ENCODE assay signal across 8 cellular contexts in the genomic region with DNA sequence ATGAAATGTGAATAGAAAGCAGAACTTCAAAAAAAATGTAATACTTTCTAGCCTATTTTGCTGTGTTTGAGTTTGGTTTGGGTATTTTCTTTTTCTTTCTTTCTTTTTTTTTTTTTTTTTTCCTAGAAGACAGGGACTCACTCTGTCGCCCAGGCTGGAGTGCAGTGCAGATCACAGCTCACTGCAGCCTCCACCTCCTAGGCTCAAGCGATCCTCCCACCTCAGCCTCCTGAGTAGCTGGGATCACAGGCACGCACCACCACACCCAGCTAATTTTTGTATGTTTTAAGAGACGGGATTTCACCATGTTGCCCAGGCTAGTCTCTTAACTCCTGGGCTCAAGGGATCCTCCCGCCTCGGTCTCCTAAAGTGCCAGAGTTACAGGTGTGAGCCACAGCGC. TPM values are rescaled to one million over a fixed set of nuclear protein-coding genes. Genes with fewer than 3 reads are reported as not detected.
DNase-seq lines count a peak whose midpoint lies in the region; ATAC-seq and TF ChIP-seq lines count a peak whose summit lies in the region.
"Not testable (repeated sequence)": the region's sequence is repeated elsewhere in the genome, so short reads cannot be mapped to it uniquely, and the experiment has no call there.

No MANE protein-coding gene starts in this region.

- CTCF ChIA-PET in Calu3 (lab: Charles Lee), result interaction anchor here (1.3 kb wide), 1 partner anchor 39 kb away, joined by 5 read pairs; no protein-coding TSS in a partner anchor
- CTCF ChIA-PET in activated CD4-positive, alpha-beta T cell treated with anti-CD3 and anti-CD28 coated beads, Interleukin-2, amount 10 ng/mL, durations not matched to agents 7 days and 5 days (lab: Charles Lee), result interaction anchor here (0.6 to 1.8 kb wide), 6 partner anchors 11 to 86 kb away, joined by 3 to 11 read pairs (median 4); partner anchors contain the start of gene KMT2A
- CTCF ChIA-PET in MCF 10A (lab: Yijun Ruan, JAX), result interaction anchor here (0.5 to 1.7 kb wide), 9 partner anchors 12 to 155 kb away, joined by 3 to 11 read pairs (median 4); no protein-coding TSS in a partner anchor

- not testable (repeated sequence) for TF ChIP-seq CTCF in Calu3 (IDR thresholded peaks at IDR 0.05; ENCODE audit: unreplicated experiment); MCF 10A (IDR thresholded peaks at IDR 0.05; ENCODE audit: unreplicated experiment); fibroblast of the aortic adventitia (IDR thresholded peaks at IDR 0.05; ENCODE audit: insufficient read depth, low read length); prostate gland (IDR thresholded peaks at IDR 0.05); upper lobe of left lung (IDR thresholded peaks at IDR 0.05)

- intact Hi-C loops in Calu3 (cut with micrococcal nuclease; ENCODE audit: unreplicated experiment), result loop anchor here (1.0 to 5.0 kb wide), 2 partner anchors 35 to 86 kb away; partner anchors contain the start of gene KMT2A
- intact Hi-C loops in MCF 10A (cut with micrococcal nuclease), result not testable (repeated sequence)
- intact Hi-C loops in prostate gland (cut with DNase I), result loop anchor here (2.0 to 5.0 kb wide), 2 partner anchors 35 to 84 kb away; partner anchors contain the start of gene KMT2A

- not testable (repeated sequence) for H3K9me3 ChIP-seq in MG63; mesenchymal stem cell (ENCODE audit: control insufficient read depth, low read length); prostate gland; upper lobe of left lung

- not testable (repeated sequence) for H2BK15ac ChIP-seq in mesenchymal stem cell (ENCODE audit: low read depth, poor library complexity, severe bottlenecking)

- TF ChIP-seq POLR2A in prostate gland (IDR thresholded peaks at IDR 0.05); upper lobe of left lung (IDR thresholded peaks at IDR 0.05): not testable (repeated sequence)

- H3K36me3 ChIP-seq in MG63, result peaks cover 37% of the 10 kb centered on the region
- H3K36me3 ChIP-seq in mesenchymal stem cell (ENCODE audit: control insufficient read depth in 1 of 2, insufficient read depth in 2 of 2, low read depth in 1 of 2, low read length in 2 of 2), result peaks cover 3 to 33% of the 10 kb centered on the region in 2 experiments
- not testable (repeated sequence) for H3K36me3 ChIP-seq in prostate gland
- H3K36me3 ChIP-seq in upper lobe of left lung, result peaks cover 0 to 31% (median 13%) of the 10 kb centered on the region in 4 donors

- H3K4me3 ChIP-seq in MG63 (peak overlapping the region; percentile 92), fibroblast of the aortic adventitia (ENCODE audit: low read depth, low read length) (peak overlapping the region; percentile 79), mesenchymal stem cell (ENCODE audit: insufficient read depth in 1 of 2, low read depth in 1 of 2, low read length in 2 of 2) (peak overlapping the region in 1 of 2 experiments; percentile 98), prostate gland (peak overlapping the region; percentile 65 to 83), upper lobe of left lung (peak overlapping the region; percentile 70 to 93 (median 86))

- peak overlapping the region; percentile 31 for H3K4me2 ChIP-seq in mesenchymal stem cell (ENCODE audit: low read length, poor library complexity, severe bottlenecking)

- H3K27me3 Mint-ChIP-seq in Calu3 (ENCODE audit: unreplicated experiment); activated CD4-positive, alpha-beta T cell treated with anti-CD3 and anti-CD28 coated beads, Interleukin-2, amount 10 ng/mL, durations not matched to agents 7 days and 5 days; MCF 10A (ENCODE audit: insufficient read depth, unreplicated experiment): not testable (repeated sequence)

- H3K79me1 ChIP-seq in mesenchymal stem cell (replicated peaks; ENCODE audit: low read length, poor library complexity, severe bottlenecking), result not testable (repeated sequence)

- H2BK120ac ChIP-seq in mesenchymal stem cell (ENCODE audit: low read depth, low read length), result not testable (repeated sequence)

- H3K4me1 Mint-ChIP-seq in Calu3 (ENCODE audit: low read depth, unreplicated experiment) (peaks cover 10% of the 10 kb centered on the region), MCF 10A (ENCODE audit: insufficient read depth, unreplicated experiment) (peaks cover 40% of the 10 kb centered on the region)
- peaks cover 65% of the 10 kb centered on the region for H3K4me1 Mint-ChIP-seq in activated CD4-positive, alpha-beta T cell treated with anti-CD3 and anti-CD28 coated beads, Interleukin-2, amount 10 ng/mL, durations not matched to agents 7 days and 5 days

- H3K14ac ChIP-seq in mesenchymal stem cell (ENCODE audit: low read length in 2 of 2), result not testable (repeated sequence)

- H3K4me3 Mint-ChIP-seq in Calu3 (ENCODE audit: low read depth, unreplicated experiment) (peak overlapping the region; percentile 79), MCF 10A (ENCODE audit: unreplicated experiment) (peak overlapping the region; percentile 81)
- peak overlapping the region; percentile 87 for H3K4me3 Mint-ChIP-seq in activated CD4-positive, alpha-beta T cell treated with anti-CD3 and anti-CD28 coated beads, Interleukin-2, amount 10 ng/mL, durations not matched to agents 7 days and 5 days

- not testable (repeated sequence) for H2BK12ac ChIP-seq in mesenchymal stem cell (ENCODE audit: low read length in 2 of 2)

- H3K27me3 ChIP-seq in MG63; mesenchymal stem cell (ENCODE audit: control insufficient read depth in 1 of 2, insufficient read depth in 1 of 2, low read length in 2 of 2); prostate gland (replicated peaks; ENCODE audit: insufficient read depth); upper lobe of left lung: not testable (repeated sequence)

- not testable (repeated sequence) for H3K9me3 Mint-ChIP-seq in Calu3 (ENCODE audit: low read depth, unreplicated experiment); activated CD4-positive, alpha-beta T cell treated with anti-CD3 and anti-CD28 coated beads, Interleukin-2, amount 10 ng/mL, durations not matched to agents 7 days and 5 days; MCF 10A (ENCODE audit: unreplicated experiment)

- not testable (repeated sequence) for H2BK5ac ChIP-seq in mesenchymal stem cell (ENCODE audit: low read depth, low read length, poor library complexity, severe bottlenecking)

- H2AFZ ChIP-seq in mesenchymal stem cell (ENCODE audit: low read depth, low read length), result not testable (repeated sequence)

- H3K4me1 ChIP-seq in mesenchymal stem cell (ENCODE audit: control insufficient read depth, insufficient read depth, low read depth, low read length); prostate gland (replicated peaks): not testable (repeated sequence)
- H3K4me1 ChIP-seq in upper lobe of left lung, result peaks cover 20 to 35% (median 29%) of the 10 kb centered on the region in 4 donors

- peak overlapping the region; percentile 98 for H3K9ac ChIP-seq in mesenchymal stem cell (ENCODE audit: low read length)

- BruUV-seq in Calu3 (replicated peaks; lab: Mats Ljungman, UMichigan); MCF 10A (replicated peaks; lab: Mats Ljungman, UMichigan): not testable (repeated sequence)

- H3K23ac ChIP-seq in mesenchymal stem cell (ENCODE audit: low read length in 2 of 2), result not testable (repeated sequence)

- H3K27ac ChIP-seq in mesenchymal stem cell (ENCODE audit: low read length, poor library complexity, severe bottlenecking), result not testable (repeated sequence)
- H3K27ac ChIP-seq in prostate gland (peak overlapping the region in 1 of 2 donors; percentile 88), upper lobe of left lung (peak overlapping the region; percentile 6 to 90 (median 68))

- H4K91ac ChIP-seq in mesenchymal stem cell (ENCODE audit: low read length), result not testable (repeated sequence)

- not testable (repeated sequence) for H3K18ac ChIP-seq in mesenchymal stem cell (ENCODE audit: low read depth in 1 of 2, low read length in 2 of 2)

- not testable (repeated sequence) for TF ChIP-seq EP300 in upper lobe of left lung (IDR thresholded peaks at IDR 0.05)

- not testable (repeated sequence) for H4K8ac ChIP-seq in mesenchymal stem cell (ENCODE audit: low read length)

- not testable (repeated sequence) for H2AK5ac ChIP-seq in mesenchymal stem cell (ENCODE audit: low read length, severe bottlenecking)

- H3K27ac Mint-ChIP-seq in Calu3 (ENCODE audit: unreplicated experiment) (peak overlapping the region; percentile 90), MCF 10A (ENCODE audit: low read depth, unreplicated experiment) (peak overlapping the region; percentile 93)
- peak overlapping the region; percentile 55 for H3K27ac Mint-ChIP-seq in activated CD4-positive, alpha-beta T cell treated with anti-CD3 and anti-CD28 coated beads, Interleukin-2, amount 10 ng/mL, durations not matched to agents 7 days and 5 days

- POLR2A ChIA-PET in activated CD4-positive, alpha-beta T cell treated with anti-CD3 and anti-CD28 coated beads, Interleukin-2, amount 10 ng/mL, durations not matched to agents 7 days and 5 days (lab: Charles Lee), result interaction anchor here (0.6 to 0.8 kb wide), 4 partner anchors 33 to 168 kb away, joined by 3 to 4 read pairs (median 3); partner anchors contain the start of gene KMT2A
- POLR2A ChIA-PET in MCF 10A (lab: Yijun Ruan, JAX), result interaction anchor here (0.6 to 6.3 kb wide), 27 partner anchors 9 to 1121 kb away, joined by 3 to 78 read pairs (median 3); partner anchors contain the start of genes KMT2A, MPZL3, RPS25 and UBE4A

- H3K36me3 Mint-ChIP-seq in Calu3 (ENCODE audit: insufficient read depth, unreplicated experiment), result peaks cover 29% of the 10 kb centered on the region
- peaks cover 38% of the 10 kb centered on the region for H3K36me3 Mint-ChIP-seq in activated CD4-positive, alpha-beta T cell treated with anti-CD3 and anti-CD28 coated beads, Interleukin-2, amount 10 ng/mL, durations not matched to agents 7 days and 5 days (ENCODE audit: low read depth)
- peaks cover 28% of the 10 kb centered on the region for H3K36me3 Mint-ChIP-seq in MCF 10A (ENCODE audit: insufficient read depth, unreplicated experiment)

- 92% methylated on average over 7 of the region's 7 CpGs for WGBS in mesenchymal stem cell
- 75% methylated on average over 7 of the region's 7 CpGs for WGBS in prostate gland
- WGBS in upper lobe of left lung, 2 donors, result 75 to 77% methylated on average over 7 of the region's 7 CpGs

- not testable (repeated sequence) for DNase-seq in Calu3; MG63; activated CD4-positive, alpha-beta T cell treated with anti-CD3 and anti-CD28 coated beads, Interleukin-2, amount 10 ng/mL, durations not matched to agents 7 days and 5 days; MCF 10A (ENCODE audit: unreplicated experiment); fibroblast of the aortic adventitia (ENCODE audit: low read depth); mesenchymal stem cell; prostate gland (ENCODE audit: low spot score); upper lobe of left lung

- not testable (repeated sequence) for H3K4ac ChIP-seq in mesenchymal stem cell (ENCODE audit: low read depth in 1 of 2, low read length in 2 of 2)

- not testable (repeated sequence) for ATAC-seq in upper lobe of left lung (ENCODE audit: low FRiP score in 2 of 2)

RNA-seq across cellular contexts. Expression of gene ATP5MG, which starts 1.2 kb away (rescaled TPM):
- total RNA-seq in Calu3 (2022) (145 and 151 TPM in 2 replicates), MCF 10A (2022) (197 and 210 TPM in 2 replicates), fibroblast of the aortic adventitia (ENCODE audit: low replicate concordance) (55.2 and 72.8 TPM in 2 replicates), prostate gland (10 to 100 TPM; 32.9 to 66.4 TPM), upper lobe of left lung (100 to 1,000 TPM in 2 of 6 donors, 10 to 100 TPM in 4; 22.2 to 178 (median 58.0) TPM)
- total RNA-seq in MG63 (2014; rRNA removed; shearing (Covaris generic); ENCODE audit: low replicate concordance), result 113 and 709 TPM in 2 replicates
- total RNA-seq in activated CD4-positive, alpha-beta T cell treated with anti-CD3 and anti-CD28 coated beads, Interleukin-2, amount 10 ng/mL, durations not matched to agents 7 days and 5 days, result 100 to 1,000 TPM; 195 to 272 TPM
- 757 TPM for polyA plus RNA-seq in mesenchymal stem cell (2013, experiment 1 of 2)
- 746 TPM for polyA plus RNA-seq in mesenchymal stem cell (2013, experiment 2 of 2)

RNA-seq across cellular contexts. Expression of gene KMT2A, which starts 33.7 kb away (rescaled TPM):
- total RNA-seq in Calu3 (2022) (58.1 and 61.8 TPM in 2 replicates), MCF 10A (2022) (52.0 and 62.9 TPM in 2 replicates), fibroblast of the aortic adventitia (ENCODE audit: low replicate concordance) (38.9 and 49.8 TPM in 2 replicates), prostate gland (10 to 100 TPM; 82.6 to 89.0 TPM), upper lobe of left lung (10 to 100 TPM; 42.0 to 97.1 (median 58.4) TPM)
- 6.5 and 11.9 TPM in 2 replicates for total RNA-seq in MG63 (2014; rRNA removed; shearing (Covaris generic); ENCODE audit: low replicate concordance)
- 100 to 1,000 TPM in 1 of 2 experiments, 10 to 100 TPM in 1; 93.4 to 102 TPM for total RNA-seq in activated CD4-positive, alpha-beta T cell treated with anti-CD3 and anti-CD28 coated beads, Interleukin-2, amount 10 ng/mL, durations not matched to agents 7 days and 5 days
- 10.2 TPM for polyA plus RNA-seq in mesenchymal stem cell (2013, experiment 1 of 2)
- polyA plus RNA-seq in mesenchymal stem cell (2013, experiment 2 of 2), result 9.5 TPM

RNA-seq across cellular contexts. Expression of gene UBE4A, which starts 43.2 kb away (rescaled TPM):
- total RNA-seq in Calu3 (2022) (28.8 and 30.8 TPM in 2 replicates), MCF 10A (2022) (41.0 and 47.7 TPM in 2 replicates), fibroblast of the aortic adventitia (ENCODE audit: low replicate concordance) (25.7 and 74.8 TPM in 2 replicates), prostate gland (10 to 100 TPM; 50.2 to 57.9 TPM), upper lobe of left lung (10 to 100 TPM; 22.5 to 49.2 (median 38.2) TPM)
- total RNA-seq in MG63 (2014; rRNA removed; shearing (Covaris generic); ENCODE audit: low replicate concordance), result 30.3 and 40.1 TPM in 2 replicates
- 10 to 100 TPM; 42.6 to 49.1 TPM for total RNA-seq in activated CD4-positive, alpha-beta T cell treated with anti-CD3 and anti-CD28 coated beads, Interleukin-2, amount 10 ng/mL, durations not matched to agents 7 days and 5 days
- polyA plus RNA-seq in mesenchymal stem cell (2013, experiment 1 of 2), result 21.9 TPM
- polyA plus RNA-seq in mesenchymal stem cell (2013, experiment 2 of 2), result 22.4 TPM

RNA-seq across cellular contexts. Expression of gene CD3G, which starts 58.5 kb away (rescaled TPM):
- total RNA-seq in Calu3 (2022) (not detected in 2 replicates), MCF 10A (2022) (not detected in 2 replicates), fibroblast of the aortic adventitia (ENCODE audit: low replicate concordance) (not detected in 2 replicates), prostate gland (1 to 10 TPM; 1.2 to 1.7 TPM), upper lobe of left lung (1 to 10 TPM in 4 of 6 donors, under 1 TPM in 1, not detected in 1; 1.00 to 5.5 (median 1.9) TPM)
- not detected in 2 replicates for total RNA-seq in MG63 (2014; rRNA removed; shearing (Covaris generic); ENCODE audit: low replicate concordance)
- 100 to 1,000 TPM; 264 to 268 TPM for total RNA-seq in activated CD4-positive, alpha-beta T cell treated with anti-CD3 and anti-CD28 coated beads, Interleukin-2, amount 10 ng/mL, durations not matched to agents 7 days and 5 days
- polyA plus RNA-seq in mesenchymal stem cell (2013, experiment 1 of 2), result not detected
- polyA plus RNA-seq in mesenchymal stem cell (2013, experiment 2 of 2), result not detected
